Comparison of ENCODE assay signal across 9 cellular contexts in genomic region chr6:63441266-63441956, GRCh38.
A peak's percentile ranks its signal among the peaks of the same experiment; 100 is the strongest.
DNase-seq lines count a peak whose midpoint lies in the region; ATAC-seq and TF ChIP-seq lines count a peak whose summit lies in the region.
"Had no signal": no experiment of that assay in that cellular context is flagged by ENCODE, and none has a peak within 500 bp of the region (broad histone marks: within the 10 kb centered on the region; RNA-seq: fewer than 3 reads in every experiment).

No MANE protein-coding gene starts in this region.

- no peaks in the 10 kb centered on the region for H3K27me3 ChIP-seq in CD8-positive, alpha-beta T cell (ENCODE audit: insufficient read depth, low read length)
- no peaks in the 10 kb centered on the region for H3K27me3 ChIP-seq in GM23338 (ENCODE audit: insufficient read depth)
- H3K27me3 ChIP-seq in endodermal cell (ENCODE audit: control insufficient read depth, insufficient read depth, low read length, poor library complexity, severe bottlenecking) = no peaks in the 10 kb centered on the region

- H3K9me2 ChIP-seq in GM23338 (ENCODE audit: insufficient read depth) = no peaks in the 10 kb centered on the region

- H3K4me2 ChIP-seq in GM23338 = no peak overlapping the region

- intact Hi-C loops in CD8-positive, alpha-beta T cell (cut with DNase I, micrococcal nuclease) = no loop called here

- H3K4me1 ChIP-seq in CD8-positive, alpha-beta T cell (ENCODE audit: insufficient read depth, low read length) = no peaks in the 10 kb centered on the region
- H3K4me1 ChIP-seq in GM23338 (ENCODE audit: insufficient read depth) (no peaks in the 10 kb centered on the region), endodermal cell (ENCODE audit: control insufficient read depth, insufficient read depth, low read length) (no peaks in the 10 kb centered on the region)

- peak in 1 of 7 experiments; percentile 51 for DNase-seq in CD8-positive, alpha-beta T cell
- peak; percentile 28 for DNase-seq in GM23338 (ENCODE audit: low spot score)
- DNase-seq in NCI-H774 (lab: John Stamatoyannopoulos, UW) = peak; percentile 88
- peak; percentile 61 for DNase-seq in endodermal cell
- DNase-seq in dermis blood vessel endothelial cell = no peak
- no peak for DNase-seq in erythroblast (lab: John Stamatoyannopoulos, UW)
- DNase-seq in hippocampal formation (lab: John Stamatoyannopoulos, UW) = no peak
- DNase-seq in GDM1 (lab: John Stamatoyannopoulos, UW) = no peak
- DNase-seq: head of caudate nucleus had no signal

- no peaks in the 10 kb centered on the region for H3K79me2 ChIP-seq in GM23338 (replicated peaks; ENCODE audit: insufficient read depth)

- POLR2A ChIA-PET in CD8-positive, alpha-beta T cell (lab: Charles Lee) = no interaction called here

- no peak overlapping the region for H3K9ac ChIP-seq in endodermal cell (ENCODE audit: extremely low read depth, low read length, poor library complexity, severe bottlenecking)

- peak overlapping the region; percentile 91 for H2AFZ ChIP-seq in GM23338

- TF ChIP-seq CTCF in CD8-positive, alpha-beta T cell (IDR thresholded peaks at IDR 0.05) = no peak
- TF ChIP-seq CTCF in GM23338 (conservative IDR thresholded peaks at IDR 0.05; ENCODE audit: low read depth in 2 of 2) (peak; percentile 14 to 27; a peak in 1 of 4 replicates), endodermal cell (conservative IDR thresholded peaks at IDR 0.05) (no peak)

- H3K27ac Mint-ChIP-seq in CD8-positive, alpha-beta T cell = no peak overlapping the region
- H3K27ac Mint-ChIP-seq in GM23338 (no peak overlapping the region), endodermal cell (no peak overlapping the region)

- TF ChIP-seq POLR2A in erythroblast (IDR thresholded peaks at IDR 0.05; ENCODE audit: low read length) = no peak

- H4K20me1 ChIP-seq in GM23338 (replicated peaks; ENCODE audit: insufficient read depth) = no peaks in the 10 kb centered on the region

- H3K4me3 Mint-ChIP-seq in CD8-positive, alpha-beta T cell = peak overlapping the region; percentile 76
- H3K4me3 Mint-ChIP-seq in GM23338 = no peak overlapping the region
- H3K4me3 Mint-ChIP-seq in endodermal cell = no peak overlapping the region

- H3K9me3 Mint-ChIP-seq in CD8-positive, alpha-beta T cell = peaks cover 3% of the 10 kb centered on the region
- peaks cover 53% of the 10 kb centered on the region for H3K9me3 Mint-ChIP-seq in GM23338
- H3K9me3 Mint-ChIP-seq in endodermal cell = peaks cover 14% of the 10 kb centered on the region

- CTCF ChIA-PET in CD8-positive, alpha-beta T cell (lab: Charles Lee) = no interaction called here

- H3K36me3 Mint-ChIP-seq in CD8-positive, alpha-beta T cell = no peaks in the 10 kb centered on the region
- H3K36me3 Mint-ChIP-seq in GM23338 (ENCODE audit: low read depth) (peaks cover 11% of the 10 kb centered on the region; the same call in 2 of the 3 replicates), endodermal cell (ENCODE audit: low read depth) (no peaks in the 10 kb centered on the region)

- H3K9me3 ChIP-seq in CD8-positive, alpha-beta T cell (ENCODE audit: low read length) = no peaks in the 10 kb centered on the region
- H3K9me3 ChIP-seq in endodermal cell (ENCODE audit: control insufficient read depth, low read length) = no peaks in the 10 kb centered on the region

- no peaks in the 10 kb centered on the region for H3K36me3 ChIP-seq in CD8-positive, alpha-beta T cell (ENCODE audit: insufficient read depth, low read length)
- H3K36me3 ChIP-seq in GM23338 (ENCODE audit: insufficient read depth) (no peaks in the 10 kb centered on the region), endodermal cell (ENCODE audit: control insufficient read depth, insufficient read depth, low read length) (no peaks in the 10 kb centered on the region)

- no peak overlapping the region for H3K4me3 ChIP-seq in CD8-positive, alpha-beta T cell (ENCODE audit: low read depth, low read length)
- H3K4me3 ChIP-seq in GM23338 (no peak overlapping the region), endodermal cell (ENCODE audit: low read length) (no peak overlapping the region)

- H3F3A ChIP-seq in GM23338 (replicated peaks; ENCODE audit: low read depth) = no peaks in the 10 kb centered on the region

- no peaks in the 10 kb centered on the region for H3K4me1 Mint-ChIP-seq in CD8-positive, alpha-beta T cell (ENCODE audit: low read depth)
- no peaks in the 10 kb centered on the region; the same call in 1 of the 3 replicates for H3K4me1 Mint-ChIP-seq in GM23338
- no peaks in the 10 kb centered on the region for H3K4me1 Mint-ChIP-seq in endodermal cell

- no peak for ATAC-seq in CD8-positive, alpha-beta T cell
- ATAC-seq in GM23338 = peak; percentile 67; the same call in 2 of the 3 replicates

- H3K27me3 Mint-ChIP-seq in CD8-positive, alpha-beta T cell (ENCODE audit: low read depth) = no peaks in the 10 kb centered on the region
- no peaks in the 10 kb centered on the region for H3K27me3 Mint-ChIP-seq in GM23338 (ENCODE audit: insufficient read depth, low read depth, poor library complexity)
- peaks cover 2% of the 10 kb centered on the region for H3K27me3 Mint-ChIP-seq in endodermal cell (ENCODE audit: insufficient read depth)

- H3K27ac ChIP-seq in CD8-positive, alpha-beta T cell (ENCODE audit: low read depth, low read length) = no peak overlapping the region
- H3K27ac ChIP-seq in GM23338 (ENCODE audit: low read depth) (no peak overlapping the region), endodermal cell (ENCODE audit: low read depth, low read length) (no peak overlapping the region)

- WGBS in endodermal cell (ENCODE audit: insufficient coverage in 1 of 2, insufficient read length in 1 of 2), 2 experiments = 91% methylated on average over 15 to 18 of the region's 18 CpGs

TF ChIP-seq in GM23338, 12 proteins besides CTCF, POLR2A, EP300 and RAD21 (continues in another document):
- no peak for TF ChIP-seq JUNB (IDR thresholded peaks at IDR 0.05; ENCODE audit: unreplicated experiment)
- TF ChIP-seq NANOG (IDR thresholded peaks at IDR 0.05; ENCODE audit: borderline replicate concordance) = no peak
- no peak for TF ChIP-seq ZNF462 (CRISPR knock-in tag; IDR thresholded peaks at IDR 0.05)
- no peak for TF ChIP-seq EZH2 (IDR thresholded peaks at IDR 0.05; ENCODE audit: low read depth, unreplicated experiment)
- TF ChIP-seq STAT1 (IDR thresholded peaks at IDR 0.05; ENCODE audit: unreplicated experiment) = no peak

Comparison
In these comparisons a context has a peak if more than half of its experiments do, and no peak if none do; other contexts are left out.
1. DNase-seq: peak in GM23338 (single experiment), NCI-H774 (single experiment) and endodermal cell (single experiment); none in dermis blood vessel endothelial cell (single experiment), erythroblast (0 of 2), hippocampal formation (0 of 2) and GDM1 (single experiment).
2. CTCF ChIP-seq: peak in GM23338 (2 of 2); none in CD8-positive, alpha-beta T cell (single experiment) and endodermal cell (single experiment).